17 cellular contexts compared by ENCODE assay signal in genomic region chr1:27353166-27353565, GRCh38. TPM values are rescaled to one million over a fixed set of nuclear protein-coding genes. Genes with fewer than 3 reads are reported as not detected.
DNase-seq lines count a peak whose midpoint lies in the region; ATAC-seq, FAIRE-seq and TF ChIP-seq lines count a peak whose summit lies in the region.
"Had no signal": no experiment of that assay in that cellular context is flagged by ENCODE, and none has a peak within 500 bp of the region (broad histone marks: within the 10 kb centered on the region; RNA-seq: fewer than 3 reads in every experiment).

No MANE protein-coding gene starts in this region.

- H3K79me2 ChIP-seq in HepG2 (ENCODE audit: insufficient read depth, low read length), result no peaks in the 10 kb centered on the region

- CTCF ChIA-PET in HepG2 (lab: Yijun Ruan, JAX; ENCODE audit: low intra/inter-chr PET ratio, low total read pairs), result no interaction called here

- H3K27ac Mint-ChIP-seq in endothelial cell (ENCODE audit: unreplicated experiment), result no peak overlapping the region

- no peak for TF ChIP-seq RAD21 in HepG2 (CRISPR knock-in tag; IDR thresholded peaks at IDR 0.05)

- TF ChIP-seq CTCF in HepG2 (CRISPR knock-in tag; IDR thresholded peaks at IDR 0.05) (no peak), right lobe of liver (IDR thresholded peaks at IDR 0.05) (no peak), endothelial cell (IDR thresholded peaks at IDR 0.05; ENCODE audit: unreplicated experiment) (no peak)

- no peaks in the 10 kb centered on the region for H3K4me1 Mint-ChIP-seq in endothelial cell (ENCODE audit: unreplicated experiment)

- no peak for ATAC-seq in HepG2
- ATAC-seq in right lobe of liver, result no peak
- no peak for ATAC-seq in HG02840 (IDR thresholded peaks at IDR 0.05; ENCODE audit: low FRiP score, unreplicated experiment)
- ATAC-seq: HCT116 had no signal

- no peaks in the 10 kb centered on the region for H4K20me1 ChIP-seq in HepG2 (ENCODE audit: insufficient read depth, low read length)

- no TSS peak for BruUV-seq in HepG2 (replicated peaks; lab: Mats Ljungman, UMichigan)

- H2AFZ ChIP-seq in HepG2 (ENCODE audit: low read length), result no peak overlapping the region
- H2AFZ ChIP-seq: GM23248 had no signal

- H3K4me3 Mint-ChIP-seq in endothelial cell (ENCODE audit: unreplicated experiment), result peak overlapping the region; percentile 47

- no peaks in the 10 kb centered on the region for H3K9me3 ChIP-seq in HepG2 (ENCODE audit: low read length)
- H3K9me3 ChIP-seq in right lobe of liver, result no peaks in the 10 kb centered on the region

- in situ Hi-C loops in HepG2 (cut with HindIII; ENCODE audit: extremely low pct_ligation_motif_present, low pct_unique_long_range_greater_than_20kb), result no loop called here

- H3K4me3 ChIP-seq in HepG2 (replicated peaks in 1 of 3; ENCODE audit: insufficient read depth in 1 of 3, low read depth in 2 of 3, low read length in 3 of 3) (no peak overlapping the region), right lobe of liver (no peak overlapping the region)
- H3K4me3 ChIP-seq: GM23248 had no signal

- H3K4me1 ChIP-seq in HepG2 (ENCODE audit: insufficient read depth, low read length) (peaks cover 36% of the 10 kb centered on the region), right lobe of liver (peaks cover 0 to 12% (median 4%) of the 10 kb centered on the region in 4 donors)

- no peak overlapping the region for H3K9ac ChIP-seq in HepG2 (ENCODE audit: insufficient read depth, low read depth, low read length)
- H3K9ac ChIP-seq: GM23248 had no signal

- intact Hi-C loops in HepG2 (cut with micrococcal nuclease; ENCODE audit: unreplicated experiment) (no loop called here), right lobe of liver (cut with DNase I) (no loop called here)

- H3K36me3 ChIP-seq in HepG2 (replicated peaks in 1 of 2; ENCODE audit: control insufficient read depth in 1 of 2, insufficient read depth in 2 of 2, low read length in 2 of 2) (0 out of 5 replicates have a peak, but pooled peaks cover 0 to 2% of the 10 kb centered on the region in 2 experiments), right lobe of liver (no peaks in the 10 kb centered on the region)

- no peak for FAIRE-seq in HepG2 (lab: Jason Lieb, UNC)

- H3K27ac ChIP-seq in HepG2 (ENCODE audit: extremely low read length, insufficient read depth, low read length) (no peak overlapping the region), right lobe of liver (no peak overlapping the region)
- H3K27ac ChIP-seq: C4-2B, GM23248 had no signal

- 96% methylated on average over 3 of the region's 13 CpGs for WGBS in HepG2 (ENCODE audit: low lambda C conversion rate)
- 80% methylated on average over 1 of the region's 13 CpGs for WGBS in right lobe of liver (ENCODE audit: insufficient coverage, low coverage, low lambda C conversion rate, missing lambda C conversion rate)

- no peak overlapping the region for H3K4me2 ChIP-seq in HepG2 (ENCODE audit: low read depth, low read length)

- TF ChIP-seq EP300 in HepG2 (IDR thresholded peaks at IDR 0.05; ENCODE audit: low read depth in 2 of 2, low read length in 2 of 2) (no peak), HepG2 (CRISPR knock-in tag; IDR thresholded peaks at IDR 0.05; ENCODE audit: borderline replicate concordance) (no peak)

- DNase-seq in HepG2 (ENCODE audit: low spot score) (no peak), right lobe of liver (no peak), endothelial cell (ENCODE audit: low spot score) (no peak), NCI-H1048 (lab: John Stamatoyannopoulos, UW) (no peak)
- DNase-seq: COR-L47; GM23248; KBM-7; NCI-H1436; NCI-H2029; NCI-H2171; NCI-H446 treated with DMSO at 0.1 percent for 48 hours; NK-92 treated with Interleukin-12 subunit alpha and Interleukin-12 subunit beta, amount 100 ng/mL, for 24 hours had no signal

- TF ChIP-seq POLR2A in HepG2 (IDR thresholded peaks at IDR 0.05; ENCODE audit: insufficient read depth in 1 of 2, low read depth in 2 of 2, low read length in 2 of 2) (no peak), right lobe of liver (IDR thresholded peaks at IDR 0.05) (no peak)

- H3K9me3 Mint-ChIP-seq in endothelial cell (ENCODE audit: unreplicated experiment), result no peaks in the 10 kb centered on the region

- H3K36me3 Mint-ChIP-seq in endothelial cell (ENCODE audit: low read depth, unreplicated experiment), result peaks cover 14% of the 10 kb centered on the region

- POLR2A ChIA-PET in HepG2 (lab: Yijun Ruan, JAX), result interaction anchor here (4.8 kb wide), 1 partner anchor 11 kb away, joined by 36 read pairs; the partner anchor contains the start of gene SYTL1

- peaks cover 8% of the 10 kb centered on the region for H3K27me3 Mint-ChIP-seq in endothelial cell (ENCODE audit: unreplicated experiment)

- H3K27me3 ChIP-seq in HepG2 (ENCODE audit: control insufficient read depth in 1 of 2, insufficient read depth in 2 of 2, low read length in 2 of 2), result no peaks in the 10 kb centered on the region
- H3K27me3 ChIP-seq in right lobe of liver, result no peaks in the 10 kb centered on the region

RNA-seq across cellular contexts. Expression of gene SYTL1, which starts 11.3 kb away (rescaled TPM):
- total RNA-seq in HepG2 (2016; rRNA removed; fragmentation: Illumina TruSeq; extraction: Trizol) (9.1 and 17.8 TPM in 2 replicates), right lobe of liver (1 to 10 TPM in 1 of 6 experiments, under 1 TPM in 5; 0.37 to 1.7 (median 0.80) TPM), endothelial cell (ENCODE audit: unreplicated experiment) (1.3 TPM)
- total RNA-seq in HepG2 (2016; cell fraction: cytosol; rRNA removed; fragmentation: Illumina TruSeq; extraction: Trizol; ENCODE audit: low read depth), result 5.6 TPM in 2 replicates
- total RNA-seq in HepG2 (2016; cell fraction: insoluble cytoplasmic fraction; rRNA removed; fragmentation: Illumina TruSeq; extraction: Trizol), result 7.9 and 19.8 TPM in 2 replicates
- total RNA-seq in HepG2 (2016; cell fraction: membrane; rRNA removed; fragmentation: Illumina TruSeq; extraction: Trizol), result 7.4 and 8.0 TPM in 2 replicates
- 15.9 and 19.3 TPM in 2 replicates for total RNA-seq in HepG2 (2016; cell fraction: nucleus; rRNA removed; fragmentation: Illumina TruSeq; extraction: Trizol)
- polyA plus RNA-seq in HepG2 (2011; rRNA removed), result 11.1 and 15.8 TPM in 2 replicates
- polyA plus RNA-seq in HepG2 (2011; cell fraction: cytosol; rRNA removed), result 4.7 and 8.4 TPM in 2 replicates
- polyA plus RNA-seq in HepG2 (2011; cell fraction: nucleus; rRNA removed), result 175 and 243 TPM in 2 replicates
- polyA plus RNA-seq in HepG2 (2012), result 7.2 and 8.3 TPM in 2 replicates
- polyA plus RNA-seq in HepG2 (2016; cell fraction: cytosol; fragmentation: Illumina TruSeq; extraction: Trizol; ENCODE audit: low read depth), result 3.6 and 4.2 TPM in 2 replicates
- 8.1 and 8.6 TPM in 2 replicates for polyA plus RNA-seq in HepG2 (2016; cell fraction: insoluble cytoplasmic fraction; fragmentation: Illumina TruSeq; extraction: Trizol; ENCODE audit: low read depth)
- 4.6 and 5.4 TPM in 2 replicates for polyA plus RNA-seq in HepG2 (2016; cell fraction: membrane; fragmentation: Illumina TruSeq; extraction: Trizol; ENCODE audit: low read depth)
- polyA plus RNA-seq in HepG2 (2016; cell fraction: nucleus; fragmentation: Illumina TruSeq; extraction: Trizol; ENCODE audit: insufficient read depth, low read depth), result 45.3 and 50.8 TPM in 2 replicates
- polyA minus RNA-seq in HepG2 (2011; rRNA and poly(A)+ RNA removed; ENCODE audit: low replicate concordance), result 0.21 and 11.5 TPM in 2 replicates
- polyA minus RNA-seq in HepG2 (2011; cell fraction: cytosol; rRNA and poly(A)+ RNA removed), result 3.3 and 6.7 TPM in 2 replicates
- 14.3 and 14.8 TPM in 2 replicates for polyA minus RNA-seq in HepG2 (2011; cell fraction: nucleus; rRNA and poly(A)+ RNA removed)
- total RNA-seq: GM23248, SK-MEL-5 had no signal
- polyA plus RNA-seq: GM23248 had no signal

RNA-seq across cellular contexts. Expression of gene MAP3K6, which starts 13.6 kb away (rescaled TPM):
- 2.7 and 3.5 TPM in 2 replicates for total RNA-seq in HepG2 (2016; rRNA removed; fragmentation: Illumina TruSeq; extraction: Trizol)
- total RNA-seq in HepG2 (2016; cell fraction: cytosol; rRNA removed; fragmentation: Illumina TruSeq; extraction: Trizol; ENCODE audit: low read depth), result 0.62 and 2.3 TPM in 2 replicates
- total RNA-seq in HepG2 (2016; cell fraction: insoluble cytoplasmic fraction; rRNA removed; fragmentation: Illumina TruSeq; extraction: Trizol), result 2.6 and 2.8 TPM in 2 replicates
- 0.93 and 0.99 TPM in 2 replicates for total RNA-seq in HepG2 (2016; cell fraction: membrane; rRNA removed; fragmentation: Illumina TruSeq; extraction: Trizol)
- total RNA-seq in HepG2 (2016; cell fraction: nucleus; rRNA removed; fragmentation: Illumina TruSeq; extraction: Trizol), result 1.8 and 2.3 TPM in 2 replicates
- polyA plus RNA-seq in HepG2 (2011; rRNA removed), result 2.7 and 3.2 TPM in 2 replicates
- 1.2 and 1.4 TPM in 2 replicates for polyA plus RNA-seq in HepG2 (2011; cell fraction: cytosol; rRNA removed)
- polyA plus RNA-seq in HepG2 (2011; cell fraction: nucleus; rRNA removed), result 20.8 and 29.2 TPM in 2 replicates
- polyA plus RNA-seq in HepG2 (2012), result 0.97 and 2.1 TPM in 2 replicates
- polyA plus RNA-seq in HepG2 (2016; cell fraction: cytosol; fragmentation: Illumina TruSeq; extraction: Trizol; ENCODE audit: low read depth), result 0.44 and 1.2 TPM in 2 replicates
- polyA plus RNA-seq in HepG2 (2016; cell fraction: insoluble cytoplasmic fraction; fragmentation: Illumina TruSeq; extraction: Trizol; ENCODE audit: low read depth), result 2.4 and 2.8 TPM in 2 replicates
- 1.1 and 1.2 TPM in 2 replicates for polyA plus RNA-seq in HepG2 (2016; cell fraction: membrane; fragmentation: Illumina TruSeq; extraction: Trizol; ENCODE audit: low read depth)
- polyA plus RNA-seq in HepG2 (2016; cell fraction: nucleus; fragmentation: Illumina TruSeq; extraction: Trizol; ENCODE audit: insufficient read depth, low read depth), result 5.1 and 8.1 TPM in 2 replicates
- 5.7 and 12.4 TPM in 2 replicates for polyA minus RNA-seq in HepG2 (2011; rRNA and poly(A)+ RNA removed; ENCODE audit: low replicate concordance)
- polyA minus RNA-seq in HepG2 (2011; cell fraction: cytosol; rRNA and poly(A)+ RNA removed), result 0.59 and 1.5 TPM in 2 replicates
- 3.4 and 4.0 TPM in 2 replicates for polyA minus RNA-seq in HepG2 (2011; cell fraction: nucleus; rRNA and poly(A)+ RNA removed)
- total RNA-seq in right lobe of liver, result 10 to 100 TPM in 2 of 6 experiments, 1 to 10 TPM in 4; 4.3 to 14.9 (median 5.6) TPM
- total RNA-seq in endothelial cell (ENCODE audit: unreplicated experiment), result 35.7 TPM

RNA-seq across cellular contexts. Expression of gene FCN3, which starts 21.5 kb away (rescaled TPM):
- total RNA-seq in HepG2 (2016; rRNA removed; fragmentation: Illumina TruSeq; extraction: Trizol) (not detected in 2 replicates), right lobe of liver (100 to 1,000 TPM in 4 of 6 experiments, 10 to 100 TPM in 2; 81.6 to 213 (median 111) TPM), endothelial cell (ENCODE audit: unreplicated experiment) (132 TPM)
- not detected in 2 replicates for total RNA-seq in HepG2 (2016; cell fraction: cytosol; rRNA removed; fragmentation: Illumina TruSeq; extraction: Trizol; ENCODE audit: low read depth)
- total RNA-seq in HepG2 (2016; cell fraction: insoluble cytoplasmic fraction; rRNA removed; fragmentation: Illumina TruSeq; extraction: Trizol), result not detected in 2 replicates
- total RNA-seq in HepG2 (2016; cell fraction: membrane; rRNA removed; fragmentation: Illumina TruSeq; extraction: Trizol), result not detected in 2 replicates
- not detected in 2 replicates for total RNA-seq in HepG2 (2016; cell fraction: nucleus; rRNA removed; fragmentation: Illumina TruSeq; extraction: Trizol)
- polyA plus RNA-seq in HepG2 (2011; rRNA removed), result not detected in 2 replicates
- not detected in 2 replicates for polyA plus RNA-seq in HepG2 (2011; cell fraction: cytosol; rRNA removed)
- polyA plus RNA-seq in HepG2 (2011; cell fraction: nucleus; rRNA removed), result not detected in 2 replicates
- polyA plus RNA-seq in HepG2 (2012), result not detected in 2 replicates
- polyA plus RNA-seq in HepG2 (2016; cell fraction: cytosol; fragmentation: Illumina TruSeq; extraction: Trizol; ENCODE audit: low read depth), result not detected in 2 replicates
- not detected in 2 replicates for polyA plus RNA-seq in HepG2 (2016; cell fraction: insoluble cytoplasmic fraction; fragmentation: Illumina TruSeq; extraction: Trizol; ENCODE audit: low read depth)
- polyA plus RNA-seq in HepG2 (2016; cell fraction: membrane; fragmentation: Illumina TruSeq; extraction: Trizol; ENCODE audit: low read depth), result not detected in 2 replicates
- polyA plus RNA-seq in HepG2 (2016; cell fraction: nucleus; fragmentation: Illumina TruSeq; extraction: Trizol; ENCODE audit: insufficient read depth, low read depth), result not detected in 2 replicates
- polyA minus RNA-seq in HepG2 (2011; rRNA and poly(A)+ RNA removed; ENCODE audit: low replicate concordance), result not detected in 2 replicates
- not detected in 2 replicates for polyA minus RNA-seq in HepG2 (2011; cell fraction: cytosol; rRNA and poly(A)+ RNA removed)
- polyA minus RNA-seq in HepG2 (2011; cell fraction: nucleus; rRNA and poly(A)+ RNA removed), result not detected in 2 replicates
- total RNA-seq: A673, GM23248, SK-MEL-5 had no signal
- polyA plus RNA-seq: GM23248 had no signal

RNA-seq across cellular contexts. Expression of gene CD164L2, which starts 30.0 kb away (rescaled TPM):
- not detected in 2 replicates for total RNA-seq in HepG2 (2016; rRNA removed; fragmentation: Illumina TruSeq; extraction: Trizol)
- not detected in 2 replicates for total RNA-seq in HepG2 (2016; cell fraction: cytosol; rRNA removed; fragmentation: Illumina TruSeq; extraction: Trizol; ENCODE audit: low read depth)
- total RNA-seq in HepG2 (2016; cell fraction: insoluble cytoplasmic fraction; rRNA removed; fragmentation: Illumina TruSeq; extraction: Trizol), result not detected in 2 replicates
- total RNA-seq in HepG2 (2016; cell fraction: membrane; rRNA removed; fragmentation: Illumina TruSeq; extraction: Trizol), result not detected in 2 replicates
- not detected in 2 replicates for total RNA-seq in HepG2 (2016; cell fraction: nucleus; rRNA removed; fragmentation: Illumina TruSeq; extraction: Trizol)
- not detected in 2 replicates for polyA plus RNA-seq in HepG2 (2011; rRNA removed)
- not detected in 2 replicates for polyA plus RNA-seq in HepG2 (2011; cell fraction: cytosol; rRNA removed)
- 0.17 and 0.21 TPM in 2 replicates for polyA plus RNA-seq in HepG2 (2011; cell fraction: nucleus; rRNA removed)
- not detected in 2 replicates for polyA plus RNA-seq in HepG2 (2012)
- not detected in 2 replicates for polyA plus RNA-seq in HepG2 (2016; cell fraction: cytosol; fragmentation: Illumina TruSeq; extraction: Trizol; ENCODE audit: low read depth)
- not detected in 2 replicates for polyA plus RNA-seq in HepG2 (2016; cell fraction: insoluble cytoplasmic fraction; fragmentation: Illumina TruSeq; extraction: Trizol; ENCODE audit: low read depth)
- polyA plus RNA-seq in HepG2 (2016; cell fraction: membrane; fragmentation: Illumina TruSeq; extraction: Trizol; ENCODE audit: low read depth), result not detected in 2 replicates
- polyA plus RNA-seq in HepG2 (2016; cell fraction: nucleus; fragmentation: Illumina TruSeq; extraction: Trizol; ENCODE audit: insufficient read depth, low read depth), result not detected in 2 replicates
- polyA minus RNA-seq in HepG2 (2011; rRNA and poly(A)+ RNA removed; ENCODE audit: low replicate concordance), result 0.16 TPM in 1 of 2 replicates, not detected in the other
- polyA minus RNA-seq in HepG2 (2011; cell fraction: cytosol; rRNA and poly(A)+ RNA removed), result not detected in 2 replicates
- polyA minus RNA-seq in HepG2 (2011; cell fraction: nucleus; rRNA and poly(A)+ RNA removed), result not detected in 2 replicates
- under 1 TPM in 1 of 6 experiments, not detected in 5; 0.86 TPM for total RNA-seq in right lobe of liver
- 0.72 TPM for total RNA-seq in endothelial cell (ENCODE audit: unreplicated experiment)
- total RNA-seq: A673, GM23248, SK-MEL-5 had no signal
- polyA plus RNA-seq: GM23248 had no signal

RNA-seq across cellular contexts. Expression of gene TMEM222, which starts 31.2 kb away (rescaled TPM):
- 9.9 and 22.7 TPM in 2 replicates for total RNA-seq in HepG2 (2016; rRNA removed; fragmentation: Illumina TruSeq; extraction: Trizol)
- 10.4 and 13.7 TPM in 2 replicates for total RNA-seq in HepG2 (2016; cell fraction: cytosol; rRNA removed; fragmentation: Illumina TruSeq; extraction: Trizol; ENCODE audit: low read depth)
- total RNA-seq in HepG2 (2016; cell fraction: insoluble cytoplasmic fraction; rRNA removed; fragmentation: Illumina TruSeq; extraction: Trizol), result 9.9 and 24.4 TPM in 2 replicates
- 19.0 and 21.0 TPM in 2 replicates for total RNA-seq in HepG2 (2016; cell fraction: membrane; rRNA removed; fragmentation: Illumina TruSeq; extraction: Trizol)
- total RNA-seq in HepG2 (2016; cell fraction: nucleus; rRNA removed; fragmentation: Illumina TruSeq; extraction: Trizol), result 20.8 and 23.3 TPM in 2 replicates
- 29.6 and 40.8 TPM in 2 replicates for polyA plus RNA-seq in HepG2 (2011; rRNA removed)
- 26.0 and 32.7 TPM in 2 replicates for polyA plus RNA-seq in HepG2 (2011; cell fraction: cytosol; rRNA removed)
- 63.1 and 68.2 TPM in 2 replicates for polyA plus RNA-seq in HepG2 (2011; cell fraction: nucleus; rRNA removed)
- polyA plus RNA-seq in HepG2 (2012), result 17.8 and 25.1 TPM in 2 replicates
- polyA plus RNA-seq in HepG2 (2016; cell fraction: cytosol; fragmentation: Illumina TruSeq; extraction: Trizol; ENCODE audit: low read depth), result 16.5 and 17.4 TPM in 2 replicates
- polyA plus RNA-seq in HepG2 (2016; cell fraction: insoluble cytoplasmic fraction; fragmentation: Illumina TruSeq; extraction: Trizol; ENCODE audit: low read depth), result 11.5 and 18.3 TPM in 2 replicates
- 21.3 and 22.0 TPM in 2 replicates for polyA plus RNA-seq in HepG2 (2016; cell fraction: membrane; fragmentation: Illumina TruSeq; extraction: Trizol; ENCODE audit: low read depth)
- polyA plus RNA-seq in HepG2 (2016; cell fraction: nucleus; fragmentation: Illumina TruSeq; extraction: Trizol; ENCODE audit: insufficient read depth, low read depth), result 49.6 and 50.9 TPM in 2 replicates
- polyA minus RNA-seq in HepG2 (2011; rRNA and poly(A)+ RNA removed; ENCODE audit: low replicate concordance), result 59.9 and 69.4 TPM in 2 replicates
- polyA minus RNA-seq in HepG2 (2011; cell fraction: cytosol; rRNA and poly(A)+ RNA removed), result 11.7 and 18.2 TPM in 2 replicates
- 16.6 and 21.0 TPM in 2 replicates for polyA minus RNA-seq in HepG2 (2011; cell fraction: nucleus; rRNA and poly(A)+ RNA removed)
- 10 to 100 TPM; 15.1 to 22.6 (median 19.1) TPM for total RNA-seq in right lobe of liver
- total RNA-seq in endothelial cell (ENCODE audit: unreplicated experiment), result 43.5 TPM

Comparison
In these comparisons a context has a peak if more than half of its experiments do, and no peak if none do; other contexts are left out.
1. RNA of gene FCN3, which starts 21.5 kb away (total RNA-seq): 132 TPM in endothelial cell (single experiment) and 81.6 to 213 TPM in right lobe of liver; not detected in HepG2; every median in the first group is over 10 times any median in the second.